21 cellular contexts compared by ENCODE assay signal in the genomic region with DNA sequence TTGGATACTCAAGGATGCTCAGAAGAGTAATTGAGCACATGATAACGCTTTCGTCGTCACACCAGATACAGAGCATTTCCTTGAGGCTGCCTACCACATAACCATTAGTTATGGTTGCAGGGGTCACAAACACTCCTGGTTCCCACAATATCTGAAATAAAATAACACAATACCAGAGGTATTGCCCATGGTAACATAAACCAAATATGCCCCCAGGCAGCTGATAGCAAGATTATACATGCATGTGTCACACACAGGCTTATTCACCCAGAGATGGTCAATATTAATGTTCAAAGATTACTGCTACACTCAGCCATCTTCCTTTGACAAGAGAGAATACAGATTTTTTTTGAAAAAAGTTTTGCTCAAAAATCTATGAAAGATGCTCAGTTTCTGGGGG.
"Had no signal": no experiment of that assay in that cellular context is flagged by ENCODE, and none has a peak within 500 bp of the region (broad histone marks: within the 10 kb centered on the region; RNA-seq: fewer than 3 reads in every experiment).

No MANE protein-coding gene starts in this region.

- H3K27ac ChIP-seq: adrenal gland, lower lobe of right lung, tibial nerve had no signal

- H3K4me3 ChIP-seq: adrenal gland, lower lobe of right lung, tibial nerve had no signal

- H3K4me1 Mint-ChIP-seq: mesothelial cell of epicardium had no signal

- H3K27me3 Mint-ChIP-seq: activated CD4-positive, alpha-beta T cell treated with anti-CD3 and anti-CD28 coated beads, Interleukin-2, amount 10 ng/mL, durations not matched to agents 24 days and 14 days; progenitor cell of endocrine pancreas; T-cell had no signal

- H3K27me3 ChIP-seq: adrenal gland, tibial nerve had no signal

- H3K27ac Mint-ChIP-seq: mesothelial cell of epicardium, progenitor cell of endocrine pancreas had no signal

- DNase-seq: activated CD4-positive, alpha-beta T cell treated with anti-CD3 and anti-CD28 coated beads, Interleukin-2, amount 10 ng/mL, durations not matched to agents 24 days and 14 days; activated CD4-positive, CD25-positive, alpha-beta regulatory T cell; activated CD8-positive, alpha-beta memory T cell treated with anti-CD3 and anti-CD28 coated beads for 24 hours; activated CD8-positive, alpha-beta memory T cell treated with anti-CD3 and anti-CD28 coated beads, Interleukin-2, amount 50 U/mL, for 48 hours; activated effector memory CD4-positive, alpha-beta T cell treated with Interleukin-2 at 50 U/mL for 16 hours; activated naive CD4-positive, alpha-beta T cell treated with anti-CD3 and anti-CD28 coated beads, Interleukin-2, amount 50 U/mL, for 16 hours; activated T-cell treated with anti-CD3 and anti-CD28 coated beads, Interleukin-2, amount 50 U/mL, for 48 hours; adrenal gland; foreskin melanocyte; glutamatergic neuron; hippocampal formation; islet precursor cell; lower lobe of right lung; stimulated activated naive CD4-positive, alpha-beta T cell; substantia nigra; T-cell; T-helper 9 cell had no signal

- H3K36me3 ChIP-seq: adrenal gland, lower lobe of right lung had no signal

- ATAC-seq: lower lobe of right lung, T-cell had no signal

- H3K4me1 ChIP-seq: tibial nerve had no signal

- H3K9me3 ChIP-seq: adrenal gland, lower lobe of right lung, tibial nerve had no signal

- H3K4me3 Mint-ChIP-seq: activated CD4-positive, alpha-beta T cell treated with anti-CD3 and anti-CD28 coated beads, Interleukin-2, amount 10 ng/mL, durations not matched to agents 24 days and 14 days; mesothelial cell of epicardium; neural crest cell; T-cell had no signal
